In the genomic region with DNA sequence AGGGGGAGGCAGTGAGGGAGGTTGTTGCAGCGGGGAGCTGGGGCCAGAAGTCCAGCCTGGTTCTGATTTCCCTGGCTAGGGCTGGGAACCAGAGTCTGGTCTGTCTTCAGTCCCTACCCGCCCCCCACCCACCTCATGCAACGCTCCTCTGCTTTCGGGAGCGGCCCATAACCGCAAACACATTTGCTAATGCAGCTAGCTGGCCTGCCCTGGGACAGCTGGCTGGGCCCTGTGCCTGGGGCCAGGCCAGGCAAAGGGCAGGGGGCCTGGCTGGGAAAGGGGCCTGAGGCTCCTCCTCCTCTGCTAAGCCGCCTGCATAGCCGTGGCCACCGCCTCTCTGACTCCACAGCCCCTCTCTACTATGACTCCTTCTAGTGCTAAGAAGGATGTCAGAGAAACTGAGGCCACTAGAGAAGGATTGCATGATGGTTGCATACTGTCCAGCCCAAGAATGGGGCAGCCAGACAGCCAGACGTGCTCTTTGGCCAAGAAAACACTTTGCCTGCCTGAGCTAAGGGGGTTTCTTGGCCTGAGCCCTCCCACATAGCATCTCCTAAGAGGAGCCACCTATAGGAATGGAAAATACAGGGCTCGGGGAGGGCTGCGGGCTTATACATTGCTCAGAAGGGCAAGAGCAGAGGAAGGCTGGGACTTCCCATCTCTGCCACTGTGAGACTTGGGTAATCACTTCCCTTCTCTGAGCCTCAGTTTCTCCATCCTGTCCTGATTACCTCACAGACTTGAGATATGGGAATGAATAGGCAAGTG, we compare ENCODE assay signal across 19 cellular contexts.
DNase-seq lines count a peak whose midpoint lies in the region; ATAC-seq and TF ChIP-seq lines count a peak whose summit lies in the region.
"Had no signal": no experiment of that assay in that cellular context is flagged by ENCODE, and none has a peak within 500 bp of the region (broad histone marks: within the 10 kb centered on the region; RNA-seq: fewer than 3 reads in every experiment).

No MANE protein-coding gene starts in this region.

- H3K4me1 ChIP-seq in body of pancreas = no peaks in the 10 kb centered on the region
- peaks cover 22 to 27% of the 10 kb centered on the region in 2 experiments for H3K4me1 ChIP-seq in trophoblast cell (ENCODE audit: control insufficient read depth in 1 of 2, insufficient read depth in 2 of 2, low read length in 2 of 2)
- H3K4me1 ChIP-seq: psoas muscle had no signal

- no peak overlapping the region for H3K4ac ChIP-seq in trophoblast cell (ENCODE audit: low read depth, low read length)

- TF ChIP-seq CTCF in body of pancreas (IDR thresholded peaks at IDR 0.05) = no peak

- DNase-seq in H7 = peak; percentile 74
- no peak for DNase-seq in body of pancreas
- peak; percentile 11 for DNase-seq in iris pigment epithelial cell (ENCODE audit: low read depth)
- DNase-seq in trophoblast cell = peak; percentile 27 to 36
- DNase-seq in head of caudate nucleus = no peak
- DNase-seq: activated CD4-positive, alpha-beta T cell treated with anti-CD3 and anti-CD28 coated beads, Interleukin-2, amount 50 U/mL, for 1 hour; activated naive CD4-positive, alpha-beta T cell treated with anti-CD3 and anti-CD28 coated beads, Interleukin-2, amount 50 U/mL, for 16 hours; CD4-positive, alpha-beta memory T cell; DMS153; effector CD4-positive, alpha-beta T cell; GDM1; NCI-H2081 treated with DMSO at 0.1 percent for 48 hours; stimulated activated naive B cell treated with anti-CD40 and anti-IgM and Interleukin-4, amounts not matched to agents 10 μg/mL and 1 μg/mL and 100 μg/mL, for 72 hours; T-helper 2 cell had no signal

- H2BK12ac ChIP-seq in trophoblast cell (ENCODE audit: low read length) = no peak overlapping the region

- H4K12ac ChIP-seq in trophoblast cell (ENCODE audit: low read depth, low read length) = no peak overlapping the region

- no peaks in the 10 kb centered on the region for H3K79me2 ChIP-seq in trophoblast cell (ENCODE audit: control insufficient read depth, insufficient read depth, low read length, poor library complexity)

- H3K36me3 ChIP-seq in H7 (replicated peaks; ENCODE audit: control insufficient read depth, insufficient read depth, low read length) = no peaks in the 10 kb centered on the region
- H3K36me3 ChIP-seq in body of pancreas (replicated peaks in 1 of 2; ENCODE audit: insufficient read depth in 1 of 2, low read depth in 2 of 2) = no peaks in the 10 kb centered on the region
- no peaks in the 10 kb centered on the region for H3K36me3 ChIP-seq in trophoblast cell (ENCODE audit: control insufficient read depth in 1 of 2, insufficient read depth in 2 of 2, low read length in 2 of 2)

- peaks cover 2% of the 10 kb centered on the region for H3K79me1 ChIP-seq in trophoblast cell (ENCODE audit: low read length)

- no peak overlapping the region for H2BK120ac ChIP-seq in trophoblast cell (ENCODE audit: insufficient read depth, low read length, poor library complexity)

- H3K9me3 ChIP-seq in body of pancreas (no peaks in the 10 kb centered on the region), trophoblast cell (ENCODE audit: insufficient read depth, low read depth, low read length) (no peaks in the 10 kb centered on the region)
- H3K9me3 ChIP-seq: psoas muscle had no signal

- H3K9ac ChIP-seq in trophoblast cell (ENCODE audit: low read length) = no peak overlapping the region

- H3K27me3 ChIP-seq in H7 (ENCODE audit: control insufficient read depth, insufficient read depth, low read length) (no peaks in the 10 kb centered on the region), body of pancreas (no peaks in the 10 kb centered on the region), trophoblast cell (ENCODE audit: insufficient read depth, low read length) (no peaks in the 10 kb centered on the region)

- intact Hi-C loops in body of pancreas (cut with DNase I) = no loop called here
- intact Hi-C loops in head of caudate nucleus (cut with DNase I) = no loop called here

- no peak overlapping the region for H3K23ac ChIP-seq in trophoblast cell (ENCODE audit: low read length)

- no peak for TF ChIP-seq POLR2A in body of pancreas (IDR thresholded peaks at IDR 0.05)

- H3K4me3 ChIP-seq in H7 (ENCODE audit: insufficient read depth, low read depth, low read length) = no peak overlapping the region
- no peak overlapping the region for H3K4me3 ChIP-seq in body of pancreas
- H3K4me3 ChIP-seq in trophoblast cell (ENCODE audit: low read depth, low read length) = no peak overlapping the region
- H3K4me3 ChIP-seq: psoas muscle, skin epidermis had no signal

- no peak overlapping the region for H2AFZ ChIP-seq in trophoblast cell (ENCODE audit: insufficient read depth, low read length, poor library complexity)

- no peak overlapping the region for H2BK5ac ChIP-seq in trophoblast cell (ENCODE audit: low read depth, low read length, poor library complexity)

- H3K18ac ChIP-seq in trophoblast cell (ENCODE audit: low read length) = no peak overlapping the region

- no peak overlapping the region for H3K4me2 ChIP-seq in trophoblast cell (ENCODE audit: low read length)

- WGBS in body of pancreas, 2 donors = 68% methylated on average over 5 of the region's 12 CpGs; no CpG with 5 or more reads in 1 of the 2 donors
- no CpG with 5 or more reads among the region's 12 CpGs for WGBS in trophoblast cell (ENCODE audit: extremely low coverage, insufficient coverage, insufficient read length)

- H3K14ac ChIP-seq in trophoblast cell (ENCODE audit: low read length) = no peak overlapping the region

- ATAC-seq in body of pancreas (peak; percentile 9), GM21528 (IDR thresholded peaks at IDR 0.05; ENCODE audit: low FRiP score, unreplicated experiment) (no peak), HG03159 (IDR thresholded peaks at IDR 0.05; ENCODE audit: unreplicated experiment) (no peak)
- ATAC-seq: left lobe of liver; psoas muscle; stimulated activated naive B cell treated with anti-CD40 and anti-IgM and Interleukin-4, amounts not matched to agents 10 μg/mL and 1 μg/mL and 100 μg/mL, for 72 hours had no signal

- H3K27ac ChIP-seq in body of pancreas (no peak overlapping the region), trophoblast cell (ENCODE audit: low read depth, low read length) (peak overlapping the region; percentile 64)
- H3K27ac ChIP-seq: psoas muscle, skin epidermis had no signal

- H4K8ac ChIP-seq in trophoblast cell (ENCODE audit: low read depth, low read length) = no peak overlapping the region

- peak overlapping the region; percentile 20 for H4K91ac ChIP-seq in trophoblast cell (ENCODE audit: low read depth, low read length)

- no peak overlapping the region for H2AK5ac ChIP-seq in trophoblast cell (ENCODE audit: low read length)

Comparison
In these comparisons a context has a peak if more than half of its experiments do, and no peak if none do; other contexts are left out.
1. DNase-seq: peak in H7 (single experiment), iris pigment epithelial cell (single experiment) and trophoblast cell (2 of 2); none in body of pancreas (0 of 4) and head of caudate nucleus (0 of 42).